Comparison of ENCODE assay signal across 34 cellular contexts in the genomic region with DNA sequence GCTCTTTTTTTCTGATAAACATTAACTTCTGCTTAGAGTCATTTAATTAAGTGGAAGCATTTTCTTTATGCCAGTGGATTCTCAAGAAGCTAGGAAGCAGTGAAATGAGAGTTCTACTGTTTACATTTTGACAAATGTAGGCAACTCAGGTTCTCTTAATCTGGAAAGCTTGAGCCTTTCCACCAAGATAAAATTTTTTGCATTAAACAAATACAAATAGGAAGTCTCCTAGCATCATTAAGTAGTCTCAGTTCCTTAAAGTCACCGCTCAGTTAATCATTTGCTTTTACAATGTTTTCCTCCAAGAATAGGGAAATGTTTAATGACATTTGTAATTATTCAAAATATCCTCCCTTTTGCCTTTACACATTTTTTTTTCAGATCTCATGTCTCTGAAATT.
DNase-seq lines count a peak whose midpoint lies in the region; ATAC-seq, FAIRE-seq and TF ChIP-seq lines count a peak whose summit lies in the region.
"Had no signal": no experiment of that assay in that cellular context is flagged by ENCODE, and none has a peak within 500 bp of the region (broad histone marks: within the 10 kb centered on the region; RNA-seq: fewer than 3 reads in every experiment).

No MANE protein-coding gene starts in this region.

- DNase-seq in GM18507 (ENCODE audit: extremely low spot score, insufficient read length, low read depth) (no peak), MV-4-11 (lab: John Stamatoyannopoulos, UW) (peak; percentile 4), osteocyte (ENCODE audit: extremely low spot score, unreplicated experiment) (no peak), SK-N-SH (no peak), SW480 (ENCODE audit: low spot score) (no peak), vagina (ENCODE audit: extremely low spot score in 2 of 2) (no peak)
- DNase-seq in stimulated activated naive CD8-positive, alpha-beta T cell treated with anti-CD3 and anti-CD28 coated beads, Interleukin-15, amount 100 ng/mL, for 72 hours, result no peak
- DNase-seq: ACHN; activated CD4-positive, alpha-beta T cell treated with anti-CD3 and anti-CD28 coated beads, Interleukin-2, amount 50 U/mL, for 1 hour; activated CD8-positive, alpha-beta memory T cell treated with anti-CD3 and anti-CD28 coated beads, Interleukin-2, amount 10 ng/mL, durations not matched to agents 7 days and 5 days; activated naive CD4-positive, alpha-beta T cell treated with anti-CD3 and anti-CD28 coated beads for 36 hours; activated T-cell treated with anti-CD3 and anti-CD28 coated beads, Interleukin-2, amount 50 U/mL, for 72 hours; adrenal gland; BE2C; cerebellar nuclear complex; hippocampal formation; immature natural killer cell; left ventricle myocardium inferior; NCI-H1105; NCI-H1930; NCI-H524 treated with DMSO at 0.1 percent for 48 hours; NK-92 treated with Interleukin-12 subunit alpha and Interleukin-12 subunit beta, amount 100 ng/mL, for 24 hours; SHP77 treated with DMSO at 0.1 percent for 48 hours; stimulated activated CD4-positive, alpha-beta T cell treated with anti-CD3 and anti-CD28 coated beads, Interleukin-15, amount 100 ng/mL, for 24 hours; stimulated activated naive CD8-positive, alpha-beta T cell treated with anti-CD3 and anti-CD28 coated beads, Interleukin-15, Interleukin-2, amounts not matched to agents 100 U/mL and 50 U/mL, for 24 hours; SW 1271; T1000 had no signal

- H3F3A ChIP-seq in SK-N-SH (replicated peaks; ENCODE audit: insufficient read depth), result peaks cover 5% of the 10 kb centered on the region

- no peaks in the 10 kb centered on the region for H3K9me2 ChIP-seq in SK-N-SH

- H3K27ac ChIP-seq in SK-N-SH (ENCODE audit: low read depth in 2 of 2, low read length in 1 of 2), result no peak overlapping the region
- no peak overlapping the region for H3K27ac ChIP-seq in vagina
- H3K27ac ChIP-seq: adrenal gland, gastroesophageal sphincter, left ventricle myocardium inferior, prostate gland had no signal

- no peaks in the 10 kb centered on the region for H3K79me2 ChIP-seq in SK-N-SH (ENCODE audit: insufficient read depth)

- no peak for TF ChIP-seq EP300 in SK-N-SH (IDR thresholded peaks at IDR 0.05; ENCODE audit: borderline replicate concordance in 1 of 2, low read depth in 1 of 2, low read length in 1 of 2)

- H3K4me3 ChIP-seq in SK-N-SH (ENCODE audit: low read depth in 2 of 2, low read length in 1 of 2) (no peak overlapping the region), vagina (no peak overlapping the region)
- H3K4me3 ChIP-seq: adrenal gland, gastroesophageal sphincter, left ventricle myocardium inferior, prostate gland had no signal

- H3K4me1 Mint-ChIP-seq in osteocyte (ENCODE audit: unreplicated experiment), result peaks cover 53% of the 10 kb centered on the region
- no peaks in the 10 kb centered on the region for H3K4me1 Mint-ChIP-seq in stimulated activated naive CD8-positive, alpha-beta T cell treated with anti-CD3 and anti-CD28 coated beads, Interleukin-15, amount 100 ng/mL, for 72 hours
- H3K4me1 Mint-ChIP-seq: activated CD8-positive, alpha-beta memory T cell treated with anti-CD3 and anti-CD28 coated beads, Interleukin-2, amount 10 ng/mL, durations not matched to agents 7 days and 5 days; brain; immature natural killer cell; WTC11 had no signal

- intact Hi-C loops in vagina (cut with DNase I), result no loop called here

- CTCF ChIA-PET in SK-N-SH (lab: Yijun Ruan, JAX), result no interaction called here

- 90% methylated on average over 1 of the region's 1 CpG for WGBS in SK-N-SH (ENCODE audit: low lambda C conversion rate)

- no peak overlapping the region for H2AFZ ChIP-seq in SK-N-SH (ENCODE audit: low read depth)

- peaks cover 6% of the 10 kb centered on the region for H3K36me3 Mint-ChIP-seq in osteocyte (ENCODE audit: unreplicated experiment)
- H3K36me3 Mint-ChIP-seq: activated CD8-positive, alpha-beta memory T cell treated with anti-CD3 and anti-CD28 coated beads, Interleukin-2, amount 10 ng/mL, durations not matched to agents 7 days and 5 days; brain; immature natural killer cell; WTC11 had no signal

- H3K36me3 ChIP-seq in SK-N-SH (replicated peaks in 1 of 2; ENCODE audit: control insufficient read depth in 1 of 2, insufficient read depth in 2 of 2, low read length in 1 of 2) (no peaks in the 10 kb centered on the region), vagina (no peaks in the 10 kb centered on the region)
- H3K36me3 ChIP-seq: adrenal gland, BE2C, gastroesophageal sphincter, left ventricle myocardium inferior, prostate gland had no signal

- TF ChIP-seq RAD21 in SK-N-SH (IDR thresholded peaks at IDR 0.05; ENCODE audit: low read length), result no peak

- H3K4me2 ChIP-seq in SK-N-SH, result no peak overlapping the region

- peaks cover 6% of the 10 kb centered on the region for H3K27me3 Mint-ChIP-seq in osteocyte (ENCODE audit: unreplicated experiment)
- H3K27me3 Mint-ChIP-seq in stimulated activated naive CD8-positive, alpha-beta T cell treated with anti-CD3 and anti-CD28 coated beads, Interleukin-15, amount 100 ng/mL, for 72 hours, result no peaks in the 10 kb centered on the region
- H3K27me3 Mint-ChIP-seq: activated CD8-positive, alpha-beta memory T cell treated with anti-CD3 and anti-CD28 coated beads, Interleukin-2, amount 10 ng/mL, durations not matched to agents 7 days and 5 days had no signal

- POLR2A ChIA-PET in SK-N-SH (lab: Yijun Ruan, JAX), result no interaction called here

- no peak overlapping the region for H3K4me3 Mint-ChIP-seq in osteocyte (ENCODE audit: unreplicated experiment)
- H3K4me3 Mint-ChIP-seq in stimulated activated naive CD8-positive, alpha-beta T cell treated with anti-CD3 and anti-CD28 coated beads, Interleukin-15, amount 100 ng/mL, for 72 hours, result no peak overlapping the region
- H3K4me3 Mint-ChIP-seq: activated CD8-positive, alpha-beta memory T cell treated with anti-CD3 and anti-CD28 coated beads, Interleukin-2, amount 10 ng/mL, durations not matched to agents 7 days and 5 days; activated naive CD4-positive, alpha-beta T cell treated with anti-CD3 and anti-CD28 coated beads for 36 hours; activated T-cell treated with anti-CD3 and anti-CD28 coated beads, Interleukin-2, amount 50 U/mL, for 72 hours; brain; immature natural killer cell; WTC11 had no signal

- TF ChIP-seq CTCF in osteocyte (IDR thresholded peaks at IDR 0.05), result no peak
- TF ChIP-seq CTCF in SK-N-SH (IDR thresholded peaks at IDR 0.05), result no peak
- no peak for TF ChIP-seq CTCF in vagina (IDR thresholded peaks at IDR 0.05)

- peaks cover 0 to 14% of the 10 kb centered on the region in 2 experiments; a peak in 2 of 4 replicates for H3K4me1 ChIP-seq in SK-N-SH (ENCODE audit: control insufficient read depth in 1 of 2, insufficient read depth in 2 of 2, low read depth in 1 of 2, low read length in 1 of 2)
- H3K4me1 ChIP-seq in vagina, result no peaks in the 10 kb centered on the region
- H3K4me1 ChIP-seq: adrenal gland, BE2C, gastroesophageal sphincter, left ventricle myocardium inferior, prostate gland had no signal

- no peak overlapping the region for H3K9ac ChIP-seq in SK-N-SH

- no peak for TF ChIP-seq POLR2A in vagina (IDR thresholded peaks at IDR 0.05)

- no peaks in the 10 kb centered on the region for H3K9me3 Mint-ChIP-seq in osteocyte (ENCODE audit: unreplicated experiment)
- peaks cover 0 to 2% of the 10 kb centered on the region in 2 donors for H3K9me3 Mint-ChIP-seq in stimulated activated naive CD8-positive, alpha-beta T cell treated with anti-CD3 and anti-CD28 coated beads, Interleukin-15, amount 100 ng/mL, for 72 hours
- H3K9me3 Mint-ChIP-seq: activated T-cell treated with anti-CD3 and anti-CD28 coated beads, Interleukin-2, amount 50 U/mL, for 72 hours; brain; WTC11 had no signal

- ATAC-seq in GM21737 (IDR thresholded peaks at IDR 0.05; ENCODE audit: unreplicated experiment), result peak; percentile 54
- no peak for ATAC-seq in stimulated activated naive CD8-positive, alpha-beta T cell treated with anti-CD3 and anti-CD28 coated beads, Interleukin-15, amount 100 ng/mL, for 72 hours
- ATAC-seq: activated CD8-positive, alpha-beta memory T cell treated with anti-CD3 and anti-CD28 coated beads, Interleukin-2, amount 10 ng/mL, durations not matched to agents 7 days and 5 days; activated T-cell treated with anti-CD3 and anti-CD28 coated beads, Interleukin-2, amount 50 U/mL, for 72 hours; gastroesophageal sphincter; Panc1; stimulated activated naive CD8-positive, alpha-beta T cell treated with anti-CD3 and anti-CD28 coated beads, Interleukin-15, Interleukin-2, amounts not matched to agents 100 U/mL and 50 U/mL, for 24 hours; WTC11 had no signal

- H3K27me3 ChIP-seq in SK-N-SH (ENCODE audit: insufficient read depth), result no peaks in the 10 kb centered on the region
- H3K27me3 ChIP-seq in vagina, result no peaks in the 10 kb centered on the region
- H3K27me3 ChIP-seq: adrenal gland, gastroesophageal sphincter had no signal

- peak overlapping the region; percentile 63 for H3K27ac Mint-ChIP-seq in osteocyte (ENCODE audit: unreplicated experiment)
- no peak overlapping the region for H3K27ac Mint-ChIP-seq in stimulated activated naive CD8-positive, alpha-beta T cell treated with anti-CD3 and anti-CD28 coated beads, Interleukin-15, amount 100 ng/mL, for 72 hours
- H3K27ac Mint-ChIP-seq: activated CD8-positive, alpha-beta memory T cell treated with anti-CD3 and anti-CD28 coated beads, Interleukin-2, amount 10 ng/mL, durations not matched to agents 7 days and 5 days; activated naive CD4-positive, alpha-beta T cell treated with anti-CD3 and anti-CD28 coated beads for 36 hours; activated T-cell treated with anti-CD3 and anti-CD28 coated beads, Interleukin-2, amount 50 U/mL, for 72 hours; immature natural killer cell; WTC11 had no signal

- H4K20me1 ChIP-seq in SK-N-SH (ENCODE audit: insufficient read depth), result no peaks in the 10 kb centered on the region

- H3K9me3 ChIP-seq in SK-N-SH (no peaks in the 10 kb centered on the region), vagina (no peaks in the 10 kb centered on the region)
- H3K9me3 ChIP-seq: adrenal gland, BE2C, gastroesophageal sphincter, prostate gland had no signal

- FAIRE-seq in GM18507 (lab: Jason Lieb, UNC), result peak; percentile 65
- FAIRE-seq: H54 had no signal

TF ChIP-seq in SK-N-SH, 30 proteins besides CTCF, POLR2A, EP300 and RAD21:
- no peak for TF ChIP-seq RCOR1 (IDR thresholded peaks at IDR 0.05; ENCODE audit: low read length)
- TF ChIP-seq MXI1 (IDR thresholded peaks at IDR 0.05; ENCODE audit: low read depth, low read length), result no peak
